Comparison of ENCODE assay signal across 1 cellular context in genomic region chr19:16739546-16739945, GRCh38.
TF ChIP-seq lines count a peak whose summit lies in the region.

No MANE protein-coding gene starts in this region.

TF ChIP-seq in K562, 482 proteins besides CTCF, POLR2A, EP300 and RAD21:
- TF ChIP-seq ATF3 (IDR thresholded peaks at IDR 0.05) (no peak), ATF3 (CRISPR knock-in tag; conservative IDR thresholded peaks at IDR 0.05) (no peak), NFATC3 (IDR thresholded peaks at IDR 0.05) (no peak), HNRNPK (IDR thresholded peaks at IDR 0.05; ENCODE audit: low read depth, low read length, poor library complexity, severe bottlenecking) (no peak), CTBP1 (IDR thresholded peaks at IDR 0.05; ENCODE audit: borderline replicate concordance) (no peak), CEBPG (CRISPR knock-in tag; IDR thresholded peaks at IDR 0.05) (no peak), CEBPG (tag; conservative IDR thresholded peaks at IDR 0.05 in 1 of 2, IDR thresholded peaks at IDR 0.05 in 1 of 2) (no peak), SPI1 (IDR thresholded peaks at IDR 0.05; ENCODE audit: borderline replicate concordance, low read depth, low read length) (0 out of 2 replicates have a peak, but pooled peaks have one; percentile 31), ZBTB17 (CRISPR knock-in tag; IDR thresholded peaks at IDR 0.05) (no peak), EHMT2 (IDR thresholded peaks at IDR 0.05) (peak; percentile 93), MIER1 (IDR thresholded peaks at IDR 0.05; ENCODE audit: low read depth) (peak; percentile 88), REST (CRISPR knock-in tag; IDR thresholded peaks at IDR 0.05; ENCODE audit: low read depth) (peak; percentile 59; the same call in 1 of the 2 replicates), FOXP1 (CRISPR knock-in tag; IDR thresholded peaks at IDR 0.05) (no peak), RNF2 (IDR thresholded peaks at IDR 0.05) (no peak)
